13 cellular contexts compared by ENCODE assay signal in the genomic region with DNA sequence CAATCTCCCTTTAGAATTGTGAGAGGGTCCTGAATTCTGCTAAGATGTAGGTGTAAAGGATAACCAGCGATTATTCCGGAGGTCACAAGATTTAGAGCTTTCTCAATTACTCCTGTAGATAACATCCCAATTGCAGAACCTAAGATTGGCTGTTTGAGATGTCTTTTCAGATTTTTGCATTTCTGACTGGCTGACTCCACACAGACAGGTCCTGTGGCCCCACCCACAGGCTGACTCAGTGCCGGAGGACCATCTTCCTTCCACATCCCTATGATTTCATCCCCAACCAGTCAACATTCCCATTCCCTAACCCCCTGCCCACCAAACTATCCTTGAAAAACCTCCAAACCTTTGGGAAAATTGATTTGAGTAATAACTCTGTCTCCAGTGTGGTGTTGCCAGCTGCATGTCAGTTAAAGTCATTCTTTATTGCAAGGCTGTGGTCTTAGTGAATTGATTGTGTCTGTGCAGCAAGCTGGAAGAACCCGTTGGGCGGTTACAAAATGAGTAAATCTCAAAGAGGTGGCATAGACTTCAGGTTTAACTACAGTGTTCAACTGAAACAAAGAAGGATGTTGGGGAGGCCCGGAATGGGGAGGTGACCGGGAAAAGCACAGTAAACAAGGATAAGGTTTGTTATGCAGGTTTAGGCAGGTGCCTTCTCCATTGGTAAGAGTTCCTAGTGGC. TPM values are rescaled to one million over a fixed set of nuclear protein-coding genes. Genes with fewer than 3 reads are reported as not detected.
DNase-seq lines count a peak whose midpoint lies in the region; ATAC-seq, FAIRE-seq and TF ChIP-seq lines count a peak whose summit lies in the region.
"Had no signal": no experiment of that assay in that cellular context is flagged by ENCODE, and none has a peak within 500 bp of the region (broad histone marks: within the 10 kb centered on the region; RNA-seq: fewer than 3 reads in every experiment).

No MANE protein-coding gene starts in this region.

- H3K4me2 ChIP-seq in astrocyte (ENCODE audit: low read length): no peak overlapping the region

- no peak overlapping the region for H3K9ac ChIP-seq in astrocyte (ENCODE audit: low read length)

- no peaks in the 10 kb centered on the region for H3K9me3 ChIP-seq in astrocyte (ENCODE audit: insufficient read depth, low read depth, low read length)
- H3K9me3 ChIP-seq: heart right ventricle had no signal

- peak; percentile 64 for ATAC-seq in HG03520 (IDR thresholded peaks at IDR 0.05; ENCODE audit: unreplicated experiment)
- no peak for ATAC-seq in GM19397 (IDR thresholded peaks at IDR 0.05; ENCODE audit: unreplicated experiment)
- ATAC-seq: heart right ventricle had no signal

- TF ChIP-seq CTCF in astrocyte (IDR thresholded peaks at IDR 0.05; ENCODE audit: insufficient read depth, low read depth, low read length): no peak

- H3K36me3 ChIP-seq in astrocyte (ENCODE audit: insufficient read depth, low read length): no peaks in the 10 kb centered on the region
- H3K36me3 ChIP-seq: heart right ventricle had no signal

- no peak overlapping the region for H3K27ac ChIP-seq in astrocyte (ENCODE audit: low read depth, low read length)
- H3K27ac ChIP-seq: heart right ventricle had no signal

- peak; percentile 63 for FAIRE-seq in GM12891 (lab: Jason Lieb, UNC)
- FAIRE-seq in astrocyte (lab: Jason Lieb, UNC): no peak
- FAIRE-seq: RCC 7860 had no signal

- H3K36me3 Mint-ChIP-seq in astrocyte (ENCODE audit: low read depth, unreplicated experiment): no peaks in the 10 kb centered on the region

- DNase-seq in GM12891 (ENCODE audit: insufficient read length, low spot score): no peak
- DNase-seq in astrocyte (ENCODE audit: low read depth): peak; percentile 47
- peak; percentile 55 for DNase-seq in midbrain (lab: John Stamatoyannopoulos, UW)
- no peak for DNase-seq in epidermal melanocyte (ENCODE audit: insufficient read length, low spot score)
- no peak for DNase-seq in SKM-1 (lab: John Stamatoyannopoulos, UW; ENCODE audit: unreplicated experiment)
- DNase-seq in effector CD8-positive, alpha-beta T cell (lab: John Stamatoyannopoulos, UW): no peak
- DNase-seq: DMS 273 treated with DMSO at 0.1 percent for 48 hours, heart right ventricle, NCI-H1694 treated with DMSO at 0.1 percent for 48 hours had no signal

- H2AFZ ChIP-seq in astrocyte (ENCODE audit: low read depth, low read length): no peak overlapping the region

- H3K27ac Mint-ChIP-seq in astrocyte (ENCODE audit: unreplicated experiment): no peak overlapping the region
- H3K27ac Mint-ChIP-seq: dendritic cell treated with granulocyte-macrophage colony-stimulating factor and Interleukin-4, amounts not matched to agents 40 ng/mL and 50 ng/mL, for 4 days had no signal

- no peak overlapping the region for H3K4me3 ChIP-seq in astrocyte (ENCODE audit: insufficient read depth, low read depth, low read length)
- H3K4me3 ChIP-seq: heart right ventricle had no signal

- no peak for TF ChIP-seq POLR2A in GM12891 (IDR thresholded peaks at IDR 0.05; ENCODE audit: low read depth, low read length)

- no peaks in the 10 kb centered on the region for H3K9me3 Mint-ChIP-seq in astrocyte (ENCODE audit: unreplicated experiment)
- H3K9me3 Mint-ChIP-seq: dendritic cell treated with granulocyte-macrophage colony-stimulating factor and Interleukin-4, amounts not matched to agents 40 ng/mL and 50 ng/mL, for 4 days had no signal

- H4K20me1 ChIP-seq in astrocyte (ENCODE audit: insufficient read depth, low read length): no peaks in the 10 kb centered on the region

- H3K4me3 Mint-ChIP-seq in astrocyte (ENCODE audit: unreplicated experiment): no peak overlapping the region
- H3K4me3 Mint-ChIP-seq: dendritic cell treated with granulocyte-macrophage colony-stimulating factor and Interleukin-4, amounts not matched to agents 40 ng/mL and 50 ng/mL, for 4 days had no signal

- H3K27me3 Mint-ChIP-seq in astrocyte (ENCODE audit: low read depth, unreplicated experiment): no peaks in the 10 kb centered on the region
- H3K27me3 Mint-ChIP-seq: dendritic cell treated with granulocyte-macrophage colony-stimulating factor and Interleukin-4, amounts not matched to agents 40 ng/mL and 50 ng/mL, for 4 days had no signal

- H3K79me2 ChIP-seq in astrocyte (ENCODE audit: insufficient read depth, low read length): peaks cover 27% of the 10 kb centered on the region

- H3K4me1 Mint-ChIP-seq in astrocyte (ENCODE audit: low read depth, unreplicated experiment): peaks cover 12% of the 10 kb centered on the region

- no peaks in the 10 kb centered on the region for H3K27me3 ChIP-seq in astrocyte (ENCODE audit: insufficient read depth, low read length)
- H3K27me3 ChIP-seq: heart right ventricle had no signal

- peaks cover 12% of the 10 kb centered on the region for H3K4me1 ChIP-seq in astrocyte (ENCODE audit: insufficient read depth, low read length)

TF ChIP-seq in GM12891, 5 proteins besides CTCF, POLR2A, EP300 and RAD21:
- TF ChIP-seq POLR2AphosphoS5 (IDR thresholded peaks at IDR 0.05; ENCODE audit: low read depth, low read length) (no peak), TAF1 (IDR thresholded peaks at IDR 0.05; ENCODE audit: low read depth, low read length) (no peak), SPI1 (IDR thresholded peaks at IDR 0.05; ENCODE audit: low read depth, low read length) (no peak), PAX5 (IDR thresholded peaks at IDR 0.05; ENCODE audit: insufficient read depth, low read length, severe bottlenecking) (no peak), POU2F2 (IDR thresholded peaks at IDR 0.05; ENCODE audit: low read depth, low read length) (no peak)

RNA-seq across cellular contexts. Expression of a gene that starts 10.6 kb away (rescaled TPM):
- polyA plus RNA-seq in GM12891 (2012; ENCODE audit: low read depth, missing spikeins): 11.1 TPM
- 19.9 and 20.0 TPM in 2 replicates for total RNA-seq in astrocyte

RNA-seq across cellular contexts. Expression of a gene that starts 25.1 kb away (rescaled TPM):
- 6.7 TPM for polyA plus RNA-seq in GM12891 (2012; ENCODE audit: low read depth, missing spikeins)
- total RNA-seq in astrocyte: 32.1 and 36.3 TPM in 2 replicates

RNA-seq across cellular contexts. Expression of a gene that starts 54.7 kb away (rescaled TPM):
- not detected for polyA plus RNA-seq in GM12891 (2012; ENCODE audit: low read depth, missing spikeins)
- not detected in 2 replicates for total RNA-seq in astrocyte
- total RNA-seq: heart right ventricle had no signal
- polyA plus RNA-seq: heart right ventricle had no signal

Comparison
In these comparisons a context has a peak if more than half of its experiments do, and no peak if none do; other contexts are left out.
1. DNase-seq: peak in astrocyte (single experiment) and midbrain (single experiment); none in GM12891 (single experiment), epidermal melanocyte (single experiment), SKM-1 (single experiment) and effector CD8-positive, alpha-beta T cell (single experiment).